In the genomic region with DNA sequence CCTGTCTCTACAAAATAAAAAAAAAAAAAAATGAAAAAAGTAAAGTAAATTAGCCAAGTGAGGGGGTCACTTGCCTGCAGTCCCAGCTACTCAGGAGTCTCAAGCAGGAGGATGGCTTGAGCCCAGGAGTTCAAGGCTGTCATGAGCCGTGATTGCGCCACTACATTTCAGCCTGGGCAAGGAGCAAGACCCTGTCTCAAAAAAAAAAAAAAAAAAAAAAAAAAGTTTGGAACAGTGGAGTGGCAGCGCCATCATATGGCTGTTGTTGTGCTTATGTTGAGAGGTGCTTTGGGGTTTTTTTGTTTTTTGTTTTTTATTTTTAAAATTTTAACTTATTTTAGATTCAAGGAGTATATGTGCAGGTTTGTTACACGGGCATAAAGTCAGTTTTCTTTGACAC, we compare ENCODE assay signal across 1 cellular context.
TF ChIP-seq lines count a peak whose summit lies in the region.

No MANE protein-coding gene starts in this region.

TF ChIP-seq in HCT116, 20 proteins besides CTCF, POLR2A, EP300 and RAD21 (continued from another document):
- no peak for TF ChIP-seq YY1 (IDR thresholded peaks at IDR 0.05; ENCODE audit: extremely low read depth, insufficient replicate concordance, low read depth, low read length)
- TF ChIP-seq SP1 (IDR thresholded peaks at IDR 0.05; ENCODE audit: low read depth) = no peak
- no peak for TF ChIP-seq JUND (IDR thresholded peaks at IDR 0.05)
- no peak for TF ChIP-seq EZH2 (IDR thresholded peaks at IDR 0.05)
- TF ChIP-seq POLR2AphosphoS5 (IDR thresholded peaks at IDR 0.05; ENCODE audit: low read depth, low read length) = no peak
- no peak for TF ChIP-seq SRF (IDR thresholded peaks at IDR 0.05; ENCODE audit: low read depth)
